ENCODE assay signal across 14 cellular contexts in genomic region chr10:11207276-11207809, GRCh38.
A peak's percentile ranks its signal among the peaks of the same experiment; 100 is the strongest.
DNase-seq lines count a peak whose midpoint lies in the region; ATAC-seq and TF ChIP-seq lines count a peak whose summit lies in the region.
"Had no signal": no experiment of that assay in that cellular context is flagged by ENCODE, and none has a peak within 500 bp of the region (broad histone marks: within the 10 kb centered on the region; RNA-seq: fewer than 3 reads in every experiment).

No MANE protein-coding gene starts in this region.

- peaks cover 98% of the 10 kb centered on the region for H3K4me1 Mint-ChIP-seq in activated naive CD4-positive, alpha-beta T cell treated with anti-CD3 and anti-CD28 coated beads for 36 hours (ENCODE audit: low read depth)
- peaks cover 85% of the 10 kb centered on the region for H3K4me1 Mint-ChIP-seq in activated B cell treated with CpG ODN at 0.5 μM for 24 hours
- peaks cover 0 to 100% of the 10 kb centered on the region in 2 donors for H3K4me1 Mint-ChIP-seq in immature natural killer cell

- intact Hi-C loops in activated naive CD4-positive, alpha-beta T cell treated with anti-CD3 and anti-CD28 coated beads for 36 hours (cut with micrococcal nuclease), result no loop called here
- intact Hi-C loops in activated B cell treated with CpG ODN at 0.5 μM for 24 hours (cut with micrococcal nuclease), result no loop called here
- intact Hi-C loops in spleen (cut with DNase I; ENCODE audit: low total_unique reads), result no loop called here

- peaks cover 29 to 100% (median 81%) of the 10 kb centered on the region in 6 donors for H3K4me1 ChIP-seq in spleen

- H3K27me3 Mint-ChIP-seq in activated naive CD4-positive, alpha-beta T cell treated with anti-CD3 and anti-CD28 coated beads for 36 hours (ENCODE audit: low read depth), result no peaks in the 10 kb centered on the region
- H3K27me3 Mint-ChIP-seq in activated B cell treated with CpG ODN at 0.5 μM for 24 hours (no peaks in the 10 kb centered on the region), immature natural killer cell (ENCODE audit: low read depth in 3 of 3) (peaks cover 4 to 74% (median 41%) of the 10 kb centered on the region in 3 donors)

- CTCF ChIA-PET in activated naive CD4-positive, alpha-beta T cell treated with anti-CD3 and anti-CD28 coated beads for 36 hours (lab: Charles Lee), result interaction anchor here (0.6 to 1.4 kb wide), 3 partner anchors 9 to 43 kb away, joined by 3 to 6 read pairs (median 5); no protein-coding TSS in a partner anchor
- CTCF ChIA-PET in activated B cell treated with CpG ODN at 0.5 μM for 24 hours (lab: Charles Lee), result interaction anchor here (1.0 to 1.4 kb wide), 2 partner anchors 9 to 63 kb away, joined by 3 to 4 read pairs; no protein-coding TSS in a partner anchor

- no peak for TF ChIP-seq CTCF in activated B cell treated with CpG ODN at 0.5 μM for 24 hours (IDR thresholded peaks at IDR 0.05)
- no peak for TF ChIP-seq CTCF in spleen (IDR thresholded peaks at IDR 0.05 in 8 of 11, conservative IDR thresholded peaks at IDR 0.05 in 3 of 11)

- DNase-seq in activated naive CD4-positive, alpha-beta T cell treated with anti-CD3 and anti-CD28 coated beads for 36 hours, result no peak
- no peak for DNase-seq in activated naive CD4-positive, alpha-beta T cell treated with Interleukin-2 at 50 U/mL for 16 hours
- no peak for DNase-seq in activated B cell treated with CpG ODN at 0.5 μM for 24 hours
- DNase-seq in immature natural killer cell, result no peak
- no peak for DNase-seq in spleen
- no peak for DNase-seq in activated T-cell treated with anti-CD3 and anti-CD28 coated beads, Interleukin-2, amount 50 U/mL, for 48 hours
- DNase-seq: activated CD8-positive, alpha-beta memory T cell treated with anti-CD3 and anti-CD28 coated beads for 24 hours; NCI-H1048; NCI-H2171 treated with DMSO at 0.1 percent for 48 hours had no signal

- H3K9me3 ChIP-seq in spleen, result no peaks in the 10 kb centered on the region
- H3K9me3 ChIP-seq: thoracic aorta had no signal

- peaks cover 0 to 71% (median 10%) of the 10 kb centered on the region in 6 donors for H3K36me3 ChIP-seq in spleen
- H3K36me3 ChIP-seq: thoracic aorta had no signal

- H3K27ac Mint-ChIP-seq in activated naive CD4-positive, alpha-beta T cell treated with anti-CD3 and anti-CD28 coated beads for 36 hours, result peak overlapping the region; percentile 95
- H3K27ac Mint-ChIP-seq in activated B cell treated with CpG ODN at 0.5 μM for 24 hours, result peak overlapping the region; percentile 92
- peak overlapping the region in 4 of 6 donors; percentile 91 to 97 (median 96) for H3K27ac Mint-ChIP-seq in immature natural killer cell

- TF ChIP-seq POLR2A in spleen (IDR thresholded peaks at IDR 0.05), result no peak

- peaks cover 52% of the 10 kb centered on the region for H3K36me3 Mint-ChIP-seq in activated naive CD4-positive, alpha-beta T cell treated with anti-CD3 and anti-CD28 coated beads for 36 hours (ENCODE audit: low read depth)
- H3K36me3 Mint-ChIP-seq in activated B cell treated with CpG ODN at 0.5 μM for 24 hours (ENCODE audit: low read depth) (peaks cover 86% of the 10 kb centered on the region), immature natural killer cell (peaks cover 11 to 39% (median 29%) of the 10 kb centered on the region in 3 donors)

- POLR2A ChIA-PET in activated B cell treated with CpG ODN at 0.5 μM for 24 hours (lab: Charles Lee), result interaction anchor here (0.8 to 1.7 kb wide), 3 partner anchors 31 to 44 kb away, joined by 3 read pairs; no protein-coding TSS in a partner anchor

- no peak overlapping the region for H3K4me3 ChIP-seq in spleen
- H3K4me3 ChIP-seq: thoracic aorta had no signal

- ATAC-seq in activated B cell treated with CpG ODN at 0.5 μM for 24 hours (ENCODE audit: low read depth) (no peak), GM18498 (IDR thresholded peaks at IDR 0.05; ENCODE audit: unreplicated experiment) (no peak)
- ATAC-seq: Right ventricle myocardium inferior had no signal

- H3K27me3 ChIP-seq in spleen (replicated peaks in 1 of 7), result no peaks in the 10 kb centered on the region

- H3K9me3 Mint-ChIP-seq in activated naive CD4-positive, alpha-beta T cell treated with anti-CD3 and anti-CD28 coated beads for 36 hours, result no peaks in the 10 kb centered on the region
- H3K9me3 Mint-ChIP-seq in activated B cell treated with CpG ODN at 0.5 μM for 24 hours, result no peaks in the 10 kb centered on the region
- H3K9me3 Mint-ChIP-seq in immature natural killer cell, result no peaks in the 10 kb centered on the region

- no peak overlapping the region for H3K4me3 Mint-ChIP-seq in activated naive CD4-positive, alpha-beta T cell treated with anti-CD3 and anti-CD28 coated beads for 36 hours
- H3K4me3 Mint-ChIP-seq in activated B cell treated with CpG ODN at 0.5 μM for 24 hours (peak overlapping the region; percentile 4), immature natural killer cell (peak overlapping the region; percentile 16 to 83 (median 80))

- H3K27ac ChIP-seq in temporal lobe (ENCODE audit: low read depth, low read length), result peak overlapping the region; percentile 48
- peak overlapping the region in 3 of 8 donors; percentile 16 to 60 (median 23) for H3K27ac ChIP-seq in spleen
- H3K27ac ChIP-seq: epithelial cell of prostate, thoracic aorta had no signal

- 86 to 92% (median 87%) methylated on average over 17 to 18 of the region's 18 CpGs for WGBS in spleen, 5 donors
